Comparison of ENCODE assay signal across 8 cellular contexts in genomic region chr1:149607070-149607802, GRCh38. TPM values are rescaled to one million over a fixed set of nuclear protein-coding genes. Genes with fewer than 3 reads are reported as not detected.
DNase-seq lines count a peak whose midpoint lies in the region; ATAC-seq and TF ChIP-seq lines count a peak whose summit lies in the region.
"Not testable (repeated sequence)": the region's sequence is repeated elsewhere in the genome, so short reads cannot be mapped to it uniquely, and the experiment has no call there.

No MANE protein-coding gene starts in this region.

- H3K9me3 ChIP-seq in DND-41 (ENCODE audit: insufficient read depth, low read length, severe bottlenecking); lung (ENCODE audit: control insufficient read depth in 2 of 2, insufficient read depth in 1 of 2, low read length in 1 of 2); tibial nerve: not testable (repeated sequence)

- peaks cover 10% of the 10 kb centered on the region for H3K4me1 ChIP-seq in DND-41 (ENCODE audit: insufficient read depth, low read length)
- not testable (repeated sequence) for H3K4me1 ChIP-seq in lung (ENCODE audit: control insufficient read depth in 2 of 2, insufficient read depth in 2 of 2, low read length in 2 of 2); tibial nerve

- H3K79me2 ChIP-seq in DND-41 (ENCODE audit: insufficient read depth, low read length) = not testable (repeated sequence)

- H4K20me1 ChIP-seq in DND-41 (ENCODE audit: insufficient read depth, low read length) = not testable (repeated sequence)

- TF ChIP-seq CTCF in DND-41 (IDR thresholded peaks at IDR 0.05; ENCODE audit: borderline replicate concordance, extremely low read depth, low read length, poor library complexity, severe bottlenecking); astrocyte of the cerebellum (IDR thresholded peaks at IDR 0.05; ENCODE audit: low read depth, low read length, missing control alignments); fibroblast of villous mesenchyme (IDR thresholded peaks at IDR 0.05; ENCODE audit: insufficient read depth, low read depth, low read length); lung (IDR thresholded peaks at IDR 0.05; ENCODE audit: control extremely low read depth, extremely low read depth); tibial nerve (IDR thresholded peaks at IDR 0.05): not testable (repeated sequence)

- peak overlapping the region; percentile 62 for H3K9ac ChIP-seq in DND-41 (ENCODE audit: low read depth, low read length)

- not testable (repeated sequence) for H3K36me3 ChIP-seq in DND-41 (ENCODE audit: insufficient read depth, low read length); lung (ENCODE audit: control insufficient read depth in 2 of 2, insufficient read depth in 2 of 2, low read length in 2 of 2); tibial nerve

- in situ Hi-C loops in astrocyte of the cerebellum (cut with HindIII; ENCODE audit: low sequenced_read_pairs) = not testable (repeated sequence)

- H2AFZ ChIP-seq in DND-41 (ENCODE audit: low read depth, low read length) = peak overlapping the region; percentile 49; the same call in 1 of the 2 replicates

- peak overlapping the region; percentile 48 for H3K4me2 ChIP-seq in DND-41 (ENCODE audit: insufficient read depth, low read length)

- TF ChIP-seq POLR2A in tibial nerve (IDR thresholded peaks at IDR 0.05) = not testable (repeated sequence)

- H3K27ac ChIP-seq in DND-41 (ENCODE audit: low read length) (peak overlapping the region; percentile 67), lung (ENCODE audit: low read depth in 1 of 2, low read length in 1 of 2) (peak overlapping the region; percentile 40 to 74), tibial nerve (peak overlapping the region in 3 of 4 donors; percentile 74 to 84 (median 81))

- H3K4me3 ChIP-seq in DND-41 (ENCODE audit: low read depth in 1 of 2, low read length in 2 of 2) (peak overlapping the region; percentile 33 to 55; a peak in 3 of 4 replicates), astrocyte of the cerebellum (ENCODE audit: low read depth, low read length) (peak overlapping the region; percentile 38), fibroblast of villous mesenchyme (ENCODE audit: low read depth, low read length) (peak overlapping the region; percentile 54), lung (peak overlapping the region; percentile 21), tibial nerve (peak overlapping the region; percentile 25 to 58 (median 40))

- ATAC-seq in DND-41 (ENCODE audit: insufficient read depth, low read depth); lung (ENCODE audit: insufficient read depth, low FRiP score): not testable (repeated sequence)

- not testable (repeated sequence) for TF ChIP-seq EP300 in tibial nerve (IDR thresholded peaks at IDR 0.05)

- peak; percentile 57 for DNase-seq in DND-41
- peak; percentile 27 for DNase-seq in NAMALWA (ENCODE audit: low spot score)
- DNase-seq in activated CD4-positive, alpha-beta T cell treated with anti-CD3 and anti-CD28 coated beads, Interleukin-2, amount 50 U/mL, for 1 hour = peak; percentile 28
- DNase-seq in astrocyte of the cerebellum (ENCODE audit: low read depth); fibroblast of villous mesenchyme (ENCODE audit: low read depth): not testable (repeated sequence)
- DNase-seq in lung (ENCODE audit: low spot score) = peak; percentile 47
- peak; percentile 6 for DNase-seq in retina
- DNase-seq in tibial nerve (ENCODE audit: low spot score in 2 of 2) = peak in 1 of 2 donors; percentile 43

- H3K27me3 ChIP-seq in DND-41 (ENCODE audit: insufficient read depth, low read length, poor library complexity); lung (ENCODE audit: control insufficient read depth, insufficient read depth); tibial nerve: not testable (repeated sequence)

- WGBS in lung, 2 donors = 0 to 1% methylated on average over 23 to 31 of the region's 45 CpGs
- WGBS in tibial nerve, 2 donors = 0% methylated on average over 8 of the region's 45 CpGs; no CpG with 5 or more reads in 1 of the 2 donors

RNA-seq across cellular contexts. Expression of gene PPIAL4C, which starts 23.6 kb away (rescaled TPM):
- total RNA-seq in fibroblast of villous mesenchyme (not detected in 2 replicates), lung (under 1 TPM in 1 of 2 donors, not detected in 1; 0.71 TPM), tibial nerve (not detected)
- polyA plus RNA-seq in lung = not detected
